17 cellular contexts compared by ENCODE assay signal in the genomic region with DNA sequence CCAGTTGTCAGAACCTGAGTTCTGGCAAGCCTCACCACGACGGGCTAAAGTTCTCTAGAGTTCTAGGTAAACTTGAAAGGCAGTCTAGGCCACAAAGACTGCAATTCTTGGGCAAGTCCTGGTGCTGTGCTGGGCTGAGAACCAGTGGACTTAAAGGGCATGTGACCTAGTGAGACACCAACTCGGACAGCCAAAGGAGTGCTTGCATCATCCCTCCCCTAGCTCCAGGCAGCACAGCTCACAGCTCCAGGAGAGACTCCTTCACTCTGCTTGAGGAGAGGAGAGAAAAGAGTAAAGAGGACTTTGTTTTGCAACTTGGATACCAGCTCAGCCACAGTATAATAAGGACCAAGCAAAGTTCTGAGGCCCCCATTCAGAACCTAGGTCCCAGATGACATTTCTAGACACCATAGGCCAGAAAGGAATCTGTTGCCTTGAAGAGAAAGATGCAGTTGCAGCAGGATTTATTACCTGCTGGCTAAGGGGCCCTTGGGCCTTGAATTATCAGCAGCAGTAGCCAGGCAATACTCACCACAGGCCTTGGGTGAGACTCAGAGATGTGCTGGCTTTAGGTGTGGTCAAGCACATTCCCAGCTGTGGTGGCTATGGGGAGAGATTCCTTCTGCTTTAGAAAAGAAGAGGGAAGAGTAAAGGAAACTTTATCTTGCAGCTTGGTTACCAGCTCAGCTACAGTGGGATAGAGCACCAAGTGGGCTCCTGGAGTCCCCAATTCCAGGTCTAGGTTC. TPM values are rescaled to one million over a fixed set of nuclear protein-coding genes. Genes with fewer than 3 reads are reported as not detected.
DNase-seq lines count a peak whose midpoint lies in the region; TF ChIP-seq lines count a peak whose summit lies in the region.
"Had no signal": no experiment of that assay in that cellular context is flagged by ENCODE, and none has a peak within 500 bp of the region (broad histone marks: within the 10 kb centered on the region; RNA-seq: fewer than 3 reads in every experiment).

No MANE protein-coding gene starts in this region.

- H3K14ac ChIP-seq in trophoblast cell (ENCODE audit: low read length): no peak overlapping the region

- no peaks in the 10 kb centered on the region for H3K36me3 Mint-ChIP-seq in MCF 10A (ENCODE audit: insufficient read depth, unreplicated experiment)
- H3K36me3 Mint-ChIP-seq: CD14-positive monocyte; CD8-positive, alpha-beta T cell had no signal

- no peak overlapping the region for H2AK5ac ChIP-seq in trophoblast cell (ENCODE audit: low read length)

- H3K4me3 ChIP-seq in breast epithelium (no peak overlapping the region), SJCRH30 (no peak overlapping the region), trophoblast cell (ENCODE audit: low read depth, low read length) (no peak overlapping the region), suprapubic skin (no peak overlapping the region)

- no peak overlapping the region for H3K4me3 Mint-ChIP-seq in MCF 10A (ENCODE audit: unreplicated experiment)
- H3K4me3 Mint-ChIP-seq: CD14-positive monocyte; CD8-positive, alpha-beta T cell had no signal

- H3K27ac Mint-ChIP-seq in MCF 10A (ENCODE audit: low read depth, unreplicated experiment): no peak overlapping the region
- H3K27ac Mint-ChIP-seq: CD8-positive, alpha-beta T cell had no signal

- no peak overlapping the region for H2BK12ac ChIP-seq in trophoblast cell (ENCODE audit: low read length)

- TF ChIP-seq CTCF in MCF 10A (IDR thresholded peaks at IDR 0.05; ENCODE audit: unreplicated experiment) (no peak), breast epithelium (IDR thresholded peaks at IDR 0.05) (no peak), suprapubic skin (IDR thresholded peaks at IDR 0.05) (no peak), GM10266 (IDR thresholded peaks at IDR 0.05; ENCODE audit: control insufficient read depth, insufficient read depth, low read depth, missing control alignments) (no peak)

- H3K4ac ChIP-seq in trophoblast cell (ENCODE audit: low read depth, low read length): no peak overlapping the region

- no peak overlapping the region for H2BK120ac ChIP-seq in trophoblast cell (ENCODE audit: insufficient read depth, low read length, poor library complexity)

- no peak overlapping the region for H4K12ac ChIP-seq in trophoblast cell (ENCODE audit: low read depth, low read length)

- DNase-seq in MCF 10A (ENCODE audit: unreplicated experiment) (peak; percentile 7), breast epithelium (ENCODE audit: low spot score in 2 of 2) (no peak), SJCRH30 (peak; percentile 18 to 23), trophoblast cell (peak; percentile 72 to 78), NCI-H345 treated with DMSO at 0.1 percent for 48 hours (lab: John Stamatoyannopoulos, UW; ENCODE audit: unreplicated experiment) (no peak), suprapubic skin (ENCODE audit: low spot score in 2 of 2) (no peak), GM10266 (ENCODE audit: extremely low spot score) (no peak)
- DNase-seq: CD8-positive, alpha-beta T cell; DMS53; GF-D8; IMR-90 had no signal

- no peak overlapping the region for H3K4me2 ChIP-seq in trophoblast cell (ENCODE audit: low read length)

- intact Hi-C loops in MCF 10A (cut with micrococcal nuclease) (no loop called here), breast epithelium (cut with DNase I; ENCODE audit: low total_unique reads) (no loop called here)

- no peak overlapping the region for H3K27ac ChIP-seq in breast epithelium
- no peak overlapping the region for H3K27ac ChIP-seq in SJCRH30
- H3K27ac ChIP-seq in trophoblast cell (ENCODE audit: low read depth, low read length): no peak overlapping the region
- no peak overlapping the region for H3K27ac ChIP-seq in suprapubic skin
- H3K27ac ChIP-seq: 22Rv1, HL-60 had no signal

- POLR2A ChIA-PET in MCF 10A (lab: Yijun Ruan, JAX): no interaction called here

- CTCF ChIA-PET in MCF 10A (lab: Yijun Ruan, JAX): no interaction called here

- H3K4me1 ChIP-seq in breast epithelium (no peaks in the 10 kb centered on the region), SJCRH30 (no peaks in the 10 kb centered on the region), trophoblast cell (ENCODE audit: control insufficient read depth in 1 of 2, insufficient read depth in 2 of 2, low read length in 2 of 2) (no peaks in the 10 kb centered on the region), suprapubic skin (no peaks in the 10 kb centered on the region)

- no peak overlapping the region for H2BK5ac ChIP-seq in trophoblast cell (ENCODE audit: low read depth, low read length, poor library complexity)

- TF ChIP-seq EP300 in suprapubic skin (IDR thresholded peaks at IDR 0.05): no peak

- H3K79me2 ChIP-seq in trophoblast cell (ENCODE audit: control insufficient read depth, insufficient read depth, low read length, poor library complexity): no peaks in the 10 kb centered on the region

- H3K27me3 ChIP-seq in breast epithelium (no peaks in the 10 kb centered on the region), SJCRH30 (no peaks in the 10 kb centered on the region), trophoblast cell (ENCODE audit: insufficient read depth, low read length) (no peaks in the 10 kb centered on the region), suprapubic skin (no peaks in the 10 kb centered on the region)

- H3K9ac ChIP-seq in trophoblast cell (ENCODE audit: low read length): no peak overlapping the region

- peaks cover 10% of the 10 kb centered on the region for H3K9me3 Mint-ChIP-seq in MCF 10A (ENCODE audit: unreplicated experiment)
- H3K9me3 Mint-ChIP-seq: CD8-positive, alpha-beta T cell had no signal

- no peak overlapping the region for H2AFZ ChIP-seq in trophoblast cell (ENCODE audit: insufficient read depth, low read length, poor library complexity)

- H3K36me3 ChIP-seq in breast epithelium (no peaks in the 10 kb centered on the region), SJCRH30 (no peaks in the 10 kb centered on the region), trophoblast cell (ENCODE audit: control insufficient read depth in 1 of 2, insufficient read depth in 2 of 2, low read length in 2 of 2) (no peaks in the 10 kb centered on the region), suprapubic skin (no peaks in the 10 kb centered on the region)

- WGBS in trophoblast cell (ENCODE audit: extremely low coverage, insufficient coverage, insufficient read length): no CpG with 5 or more reads among the region's 3 CpGs
- WGBS in suprapubic skin: 86% methylated on average over 2 of the region's 3 CpGs

- peaks cover 2% of the 10 kb centered on the region for H3K79me1 ChIP-seq in trophoblast cell (ENCODE audit: low read length)

- no peak for TF ChIP-seq POLR2A in breast epithelium (IDR thresholded peaks at IDR 0.05)
- no peak for TF ChIP-seq POLR2A in suprapubic skin (IDR thresholded peaks at IDR 0.05)

- H3K27me3 Mint-ChIP-seq in MCF 10A (ENCODE audit: insufficient read depth, unreplicated experiment): peaks cover 16% of the 10 kb centered on the region

- H3K9me3 ChIP-seq in breast epithelium (peaks cover 0 to 11% of the 10 kb centered on the region in 2 donors), SJCRH30 (replicated peaks) (no peaks in the 10 kb centered on the region), trophoblast cell (ENCODE audit: insufficient read depth, low read depth, low read length) (no peaks in the 10 kb centered on the region), suprapubic skin (peaks cover 7% of the 10 kb centered on the region)

- no TSS peak for BruUV-seq in MCF 10A (replicated peaks; lab: Mats Ljungman, UMichigan)

- no peak overlapping the region for H3K23ac ChIP-seq in trophoblast cell (ENCODE audit: low read length)

- H4K8ac ChIP-seq in trophoblast cell (ENCODE audit: low read depth, low read length): no peak overlapping the region

- H3K4me1 Mint-ChIP-seq in MCF 10A (ENCODE audit: insufficient read depth, unreplicated experiment): no peaks in the 10 kb centered on the region
- H3K4me1 Mint-ChIP-seq: CD14-positive monocyte had no signal

- H3K18ac ChIP-seq in trophoblast cell (ENCODE audit: low read length): no peak overlapping the region

- no peak overlapping the region for H4K91ac ChIP-seq in trophoblast cell (ENCODE audit: low read depth, low read length)

RNA-seq across cellular contexts. Expression of gene UPP2, which starts 51.8 kb away (rescaled TPM):
- not detected in 2 replicates for total RNA-seq in MCF 10A (2022)
- total RNA-seq in breast epithelium: under 1 TPM in 1 of 3 donors, not detected in 2; 0.16 TPM
- total RNA-seq in SJCRH30 (2014; rRNA removed; shearing (Covaris generic)): not detected in 2 replicates
- not detected in 2 replicates for polyA plus RNA-seq in trophoblast cell (2013)
- not detected for total RNA-seq in suprapubic skin
- total RNA-seq: A673; CD8-positive, alpha-beta T cell; H4; IMR-90 had no signal
- polyA plus RNA-seq: BJ, CD14-positive monocyte, IMR-90 had no signal

Comparison
In these comparisons a context has a peak if more than half of its experiments do, and no peak if none do; other contexts are left out.
1. DNase-seq: peak in MCF 10A (single experiment), SJCRH30 (2 of 2) and trophoblast cell (2 of 2); none in breast epithelium (0 of 2), NCI-H345 treated with DMSO at 0.1 percent for 48 hours (single experiment), suprapubic skin (0 of 2) and GM10266 (single experiment).